In genomic region chr7:93430917-93431588, GRCh38 we compare ENCODE assay signal across 1 cellular context.
TF ChIP-seq lines count a peak whose summit lies in the region.

No MANE protein-coding gene starts in this region.

TF ChIP-seq in H1, 55 proteins besides CTCF, POLR2A, EP300 and RAD21 (continued from another document):
- no peak for TF ChIP-seq E2F6 (IDR thresholded peaks at IDR 0.05)
- no peak for TF ChIP-seq TBP (IDR thresholded peaks at IDR 0.05; ENCODE audit: low read depth, low read length)
- no peak for TF ChIP-seq SIX5 (IDR thresholded peaks at IDR 0.05; ENCODE audit: low read depth, low read length)
- TF ChIP-seq TEAD4 (IDR thresholded peaks at IDR 0.05; ENCODE audit: low read depth, low read length): no peak
- no peak for TF ChIP-seq SRF (IDR thresholded peaks at IDR 0.05; ENCODE audit: low read depth, low read length)
- TF ChIP-seq ZNF274 (IDR thresholded peaks at IDR 0.05; ENCODE audit: borderline replicate concordance, extremely low read depth, low read length): no peak
- TF ChIP-seq CHD7 (IDR thresholded peaks at IDR 0.05; ENCODE audit: insufficient replicate concordance, low read length): no peak
- TF ChIP-seq MAFK (IDR thresholded peaks at IDR 0.05; ENCODE audit: low read depth, low read length): no peak
